ENCODE assay signal across 20 cellular contexts in genomic region chr16:49010396-49010795, GRCh38.
A peak's percentile ranks its signal among the peaks of the same experiment; 100 is the strongest.
DNase-seq lines count a peak whose midpoint lies in the region; ATAC-seq, FAIRE-seq and TF ChIP-seq lines count a peak whose summit lies in the region.
"Had no signal": no experiment of that assay in that cellular context is flagged by ENCODE, and none has a peak within 500 bp of the region (broad histone marks: within the 10 kb centered on the region; RNA-seq: fewer than 3 reads in every experiment).

No MANE protein-coding gene starts in this region.

- no peak overlapping the region for H3K27ac ChIP-seq in right cardiac atrium (ENCODE audit: low read length)
- H3K27ac ChIP-seq in H1 (ENCODE audit: low read depth, low read length) = no peak overlapping the region
- H3K27ac ChIP-seq in mesenchymal stem cell (ENCODE audit: low read length, poor library complexity, severe bottlenecking) = no peak overlapping the region
- H3K27ac ChIP-seq: SJSA1 had no signal

- TF ChIP-seq EP300 in H1 (IDR thresholded peaks at IDR 0.05; ENCODE audit: borderline replicate concordance in 1 of 2, low read depth in 2 of 2, low read length in 2 of 2) = no peak

- FAIRE-seq in H1 (lab: Jason Lieb, UNC) = no peak
- FAIRE-seq: A204.1 had no signal

- H2BK5ac ChIP-seq in H1 (ENCODE audit: low read depth, low read length) (no peak overlapping the region), mesenchymal stem cell (ENCODE audit: low read depth, low read length, poor library complexity, severe bottlenecking) (no peak overlapping the region)

- no peak overlapping the region for H2BK20ac ChIP-seq in H1 (ENCODE audit: low read length)

- peak overlapping the region; percentile 6; the same call in 1 of the 2 replicates for H3K18ac ChIP-seq in H1 (ENCODE audit: extremely low read depth, low read length)
- no peak overlapping the region for H3K18ac ChIP-seq in mesenchymal stem cell (ENCODE audit: low read depth in 1 of 2, low read length in 2 of 2)

- H3K4me3 ChIP-seq in right cardiac atrium (ENCODE audit: low read length) (no peak overlapping the region), H1 (ENCODE audit: extremely low read depth in 1 of 4, insufficient read depth in 2 of 4, low read depth in 3 of 4, low read length in 4 of 4) (no peak overlapping the region), mesenchymal stem cell (ENCODE audit: insufficient read depth in 1 of 2, low read depth in 1 of 2, low read length in 2 of 2) (no peak overlapping the region)
- H3K4me3 ChIP-seq: GM23338, SJSA1 had no signal

- no peak overlapping the region for H4K91ac ChIP-seq in H1 (replicated peaks; ENCODE audit: insufficient read length, low read length)
- H4K91ac ChIP-seq in mesenchymal stem cell (ENCODE audit: low read length) = no peak overlapping the region

- no peak for TF ChIP-seq CTCF in H1 (IDR thresholded peaks at IDR 0.05; ENCODE audit: control extremely low read depth in 1 of 3, insufficient read depth in 1 of 3, low read depth in 1 of 3, low read length in 3 of 3)

- intact Hi-C loops in right cardiac atrium (cut with DNase I) = no loop called here
- intact Hi-C loops in cardiac septum (cut with DNase I) = loop anchor here (5.0 kb wide), 1 partner anchor 63 kb away; no protein-coding TSS in a partner anchor

- CTCF ChIA-PET in H1 (lab: Charles Lee; ENCODE audit: partially characterized antibody) = interaction anchor here (0.6 to 1.8 kb wide), 2 partner anchors 11 to 19 kb away, joined by 3 to 5 read pairs; no protein-coding TSS in a partner anchor

- H2BK120ac ChIP-seq in H1 (replicated peaks; ENCODE audit: low read depth, low read length) (no peak overlapping the region), mesenchymal stem cell (ENCODE audit: low read depth, low read length) (no peak overlapping the region)

- H3K23ac ChIP-seq in H1 (ENCODE audit: insufficient read length) (no peak overlapping the region), mesenchymal stem cell (ENCODE audit: low read length in 2 of 2) (no peak overlapping the region)

- in situ Hi-C loops in KBM-7 (cut with MboI; ENCODE audit: low pct_unique_long_range_greater_than_20kb, low sequenced_read_pairs) = no loop called here

- ATAC-seq in right cardiac atrium = no peak
- ATAC-seq: GM23338, Panc1 had no signal

- H2BK15ac ChIP-seq in H1 (ENCODE audit: low read length) (no peak overlapping the region), mesenchymal stem cell (ENCODE audit: low read depth, poor library complexity, severe bottlenecking) (no peak overlapping the region)

- H2BK12ac ChIP-seq in H1 (ENCODE audit: low read depth, low read length) (no peak overlapping the region), mesenchymal stem cell (ENCODE audit: low read length in 2 of 2) (no peak overlapping the region)

- H3K79me1 ChIP-seq in H1 (ENCODE audit: low read depth, low read length) (no peaks in the 10 kb centered on the region), mesenchymal stem cell (replicated peaks; ENCODE audit: low read length, poor library complexity, severe bottlenecking) (no peaks in the 10 kb centered on the region)

- H3K36me3 ChIP-seq in H1 (ENCODE audit: control insufficient read depth in 2 of 4, insufficient read depth in 4 of 4, low read length in 3 of 4) = no peaks in the 10 kb centered on the region
- no peaks in the 10 kb centered on the region for H3K36me3 ChIP-seq in mesenchymal stem cell (ENCODE audit: control insufficient read depth in 1 of 2, insufficient read depth in 2 of 2, low read depth in 1 of 2, low read length in 2 of 2)
- H3K36me3 ChIP-seq: SJSA1 had no signal

- no peaks in the 10 kb centered on the region; the same call in 1 of the 2 replicates for H3K23me2 ChIP-seq in H1 (ENCODE audit: low read depth, low read length)

- no peak overlapping the region for H3K4me2 ChIP-seq in H1 (ENCODE audit: insufficient read depth in 1 of 2, low read depth in 2 of 2, low read length in 2 of 2)
- no peak overlapping the region for H3K4me2 ChIP-seq in mesenchymal stem cell (ENCODE audit: low read length, poor library complexity, severe bottlenecking)
- H3K4me2 ChIP-seq: GM23338 had no signal

- H3K4ac ChIP-seq in H1 (replicated peaks; ENCODE audit: insufficient read length, low read depth, low read length) (no peak overlapping the region), mesenchymal stem cell (ENCODE audit: low read depth in 1 of 2, low read length in 2 of 2) (no peak overlapping the region)

- no peak for TF ChIP-seq POLR2A in H1 (IDR thresholded peaks at IDR 0.05; ENCODE audit: control extremely low read depth in 1 of 2, low read depth in 2 of 2, low read length in 2 of 2)

- TF ChIP-seq RAD21 in H1 (IDR thresholded peaks at IDR 0.05 in 1 of 2, conservative IDR thresholded peaks at IDR 0.05 in 1 of 2; ENCODE audit: low read depth in 2 of 2, low read length in 2 of 2) = no peak

- H3K4me1 ChIP-seq in right cardiac atrium (ENCODE audit: control insufficient read depth, insufficient read depth, low read length) (no peaks in the 10 kb centered on the region), H1 (replicated peaks in 1 of 4; ENCODE audit: control insufficient read depth in 3 of 4, insufficient read depth in 4 of 4, low read length in 3 of 4) (peaks cover 0 to 12% (median 4%) of the 10 kb centered on the region in 4 experiments; a peak in 3 of 7 replicates), mesenchymal stem cell (ENCODE audit: control insufficient read depth, insufficient read depth, low read depth, low read length) (no peaks in the 10 kb centered on the region)
- H3K4me1 ChIP-seq: SJSA1 had no signal

- no peaks in the 10 kb centered on the region for H4K20me1 ChIP-seq in H1 (replicated peaks in 1 of 2; ENCODE audit: control insufficient read depth in 1 of 2, insufficient read depth in 2 of 2, low read length in 2 of 2)

- H2AFZ ChIP-seq in H1 (ENCODE audit: low read length) (no peak overlapping the region), mesenchymal stem cell (ENCODE audit: low read depth, low read length) (no peak overlapping the region)
- H2AFZ ChIP-seq: GM23338 had no signal

- WGBS in right cardiac atrium = 51% methylated on average over 8 of the region's 8 CpGs
- 88% methylated on average over 5 of the region's 8 CpGs; no CpG with 5 or more reads in 1 of the 2 experiments for WGBS in H1 (ENCODE audit: extremely low coverage in 1 of 2, insufficient coverage in 1 of 2, insufficient read length in 1 of 2, insufficient replicate concordance in 2 of 2, low coverage in 1 of 2, low lambda C conversion rate in 2 of 2, missing lambda C conversion rate in 1 of 2), 2 experiments
- WGBS in mesenchymal stem cell = 71% methylated on average over 7 of the region's 8 CpGs

- H3K9ac ChIP-seq in H1 (replicated peaks in 1 of 4; ENCODE audit: extremely low read depth in 1 of 4, low read depth in 3 of 4, low read length in 3 of 4) = no peak overlapping the region
- H3K9ac ChIP-seq in mesenchymal stem cell (ENCODE audit: low read length) = peak overlapping the region; percentile 40

- no peaks in the 10 kb centered on the region for H3K79me2 ChIP-seq in H1 (ENCODE audit: control insufficient read depth in 1 of 2, insufficient read depth in 2 of 2, low read length in 2 of 2)

- H3K14ac ChIP-seq in H1 (ENCODE audit: insufficient read length) = no peak overlapping the region
- no peak overlapping the region for H3K14ac ChIP-seq in mesenchymal stem cell (ENCODE audit: low read length in 2 of 2)

- no peak overlapping the region for H4K5ac ChIP-seq in H1 (ENCODE audit: insufficient read length, low read depth, low read length)

- H3K27me3 ChIP-seq in right cardiac atrium (ENCODE audit: control insufficient read depth, insufficient read depth) (no peaks in the 10 kb centered on the region), H1 (replicated peaks in 1 of 4; ENCODE audit: control insufficient read depth in 3 of 4, extremely low read depth in 1 of 4, insufficient read depth in 3 of 4, low read length in 3 of 4) (no peaks in the 10 kb centered on the region), mesenchymal stem cell (ENCODE audit: control insufficient read depth in 1 of 2, insufficient read depth in 1 of 2, low read length in 2 of 2) (peaks cover 0 to 26% of the 10 kb centered on the region in 2 experiments)
- H3K27me3 ChIP-seq: SJSA1 had no signal

- no peak overlapping the region for H2AK5ac ChIP-seq in H1 (ENCODE audit: low read depth, low read length)
- no peak overlapping the region for H2AK5ac ChIP-seq in mesenchymal stem cell (ENCODE audit: low read length, severe bottlenecking)

- H4K8ac ChIP-seq in H1 (ENCODE audit: extremely low read depth, insufficient read depth, low read length) (no peak overlapping the region), mesenchymal stem cell (ENCODE audit: low read length) (no peak overlapping the region)

- DNase-seq in right cardiac atrium (peak in 2 of 3 donors; percentile 35 to 68), cardiac septum (ENCODE audit: low spot score) (no peak), H1 (ENCODE audit: low read depth in 1 of 2, low spot score in 2 of 2) (no peak), mesenchymal stem cell (no peak), HUDEP-2 (lab: John Stamatoyannopoulos, UW; ENCODE audit: unreplicated experiment in 76 of 76) (no peak), KBM-7 (no peak), cerebellum (ENCODE audit: low spot score) (no peak), NCI-H2171 treated with DMSO at 0.1 percent for 48 hours (lab: John Stamatoyannopoulos, UW) (no peak)
- DNase-seq: GF-D8, MM.1S, NCI-H1048, NCI-H1436 treated with DMSO at 0.1 percent for 48 hours, NCI-H2029 treated with DMSO at 0.1 percent for 48 hours, NCI-H345, NCI-H524, NCI-H82 had no signal

- POLR2A ChIA-PET in H1 (lab: Charles Lee; ENCODE audit: partially characterized antibody) = interaction anchor here (1.2 kb wide), 1 partner anchor 9 kb away, joined by 3 read pairs; no protein-coding TSS in a partner anchor

- no peak overlapping the region for H3K56ac ChIP-seq in H1 (replicated peaks; ENCODE audit: insufficient read length, low read depth, low read length)

- H3K9me3 ChIP-seq in right cardiac atrium (ENCODE audit: control insufficient read depth, low read length) = no peaks in the 10 kb centered on the region
- no peaks in the 10 kb centered on the region for H3K9me3 ChIP-seq in H1 (ENCODE audit: insufficient read depth in 2 of 2, low read depth in 1 of 2, low read length in 1 of 2)
- H3K9me3 ChIP-seq in mesenchymal stem cell (ENCODE audit: control insufficient read depth, low read length) = no peaks in the 10 kb centered on the region
- H3K9me3 ChIP-seq: SJSA1 had no signal

TF ChIP-seq in H1, 55 proteins besides CTCF, POLR2A, EP300 and RAD21:
- no peak for TF ChIP-seq TAF1 (IDR thresholded peaks at IDR 0.05; ENCODE audit: low read depth, low read length)

Comparison
In these comparisons a context has a peak if more than half of its experiments do, and no peak if none do; other contexts are left out.
1. DNase-seq: peak in right cardiac atrium (2 of 3); none in cardiac septum (single experiment), H1 (0 of 2), mesenchymal stem cell (single experiment), HUDEP-2 (0 of 76), KBM-7 (single experiment), cerebellum (single experiment) and NCI-H2171 treated with DMSO at 0.1 percent for 48 hours (single experiment).